In genomic region chr6:16712250-16712930, GRCh38 we compare ENCODE assay signal across 8 cellular contexts. TPM values are rescaled to one million over a fixed set of nuclear protein-coding genes. Genes with fewer than 3 reads are reported as not detected.
A peak's percentile ranks its signal among the peaks of the same experiment; 100 is the strongest.
DNase-seq lines count a peak whose midpoint lies in the region; ATAC-seq and TF ChIP-seq lines count a peak whose summit lies in the region.

No MANE protein-coding gene starts in this region.

- H3K4me3 Mint-ChIP-seq in osteocyte (ENCODE audit: unreplicated experiment), result peak overlapping the region; percentile 53

- H3K4me1 Mint-ChIP-seq in osteocyte (ENCODE audit: unreplicated experiment), result peaks cover 39% of the 10 kb centered on the region

- H3K36me3 ChIP-seq in HAP-1 (replicated peaks), result no peaks in the 10 kb centered on the region

- ATAC-seq in GM21825 (IDR thresholded peaks at IDR 0.05; ENCODE audit: unreplicated experiment), result peak; percentile 70

- H3K4me3 ChIP-seq in HAP-1, result no peak overlapping the region

- H3K9me3 Mint-ChIP-seq in osteocyte (ENCODE audit: unreplicated experiment), result no peaks in the 10 kb centered on the region

- no peaks in the 10 kb centered on the region for H3K27me3 ChIP-seq in HAP-1 (ENCODE audit: low read depth)

- H3K4me1 ChIP-seq in HAP-1, result peaks cover 5% of the 10 kb centered on the region

- TF ChIP-seq CTCF in GM13977 (IDR thresholded peaks at IDR 0.05; ENCODE audit: extremely low read depth, insufficient read depth, missing control alignments), result no peak
- TF ChIP-seq CTCF in osteocyte (IDR thresholded peaks at IDR 0.05), result no peak

- in situ Hi-C loops in GM13977 (cut with MboI; ENCODE audit: low pct_unique_long_range_greater_than_20kb, low sequenced_read_pairs, unreplicated experiment), result no loop called here
- in situ Hi-C loops in HAP-1 (cut with MboI; ENCODE audit: low sequenced_read_pairs), result no loop called here

- H3K27me3 Mint-ChIP-seq in osteocyte (ENCODE audit: unreplicated experiment), result no peaks in the 10 kb centered on the region

- H3K36me3 Mint-ChIP-seq in osteocyte (ENCODE audit: unreplicated experiment), result peaks cover 2% of the 10 kb centered on the region

- DNase-seq in GM13977 (ENCODE audit: low spot score) (peak; percentile 33), NOMO-1 treated with dmso at 0.1 percent for 144 hours (lab: John Stamatoyannopoulos, UW; ENCODE audit: unreplicated experiment) (peak; percentile 44), dermis blood vessel endothelial cell (peak; percentile 46), osteocyte (ENCODE audit: extremely low spot score, unreplicated experiment) (no peak), NCI-H2107 (lab: John Stamatoyannopoulos, UW) (no peak), HAP-1 (ENCODE audit: low spot score in 2 of 2) (no peak), glomerular visceral epithelial cell (ENCODE audit: extremely low spot score) (no peak)

- no peaks in the 10 kb centered on the region for H3K9me3 ChIP-seq in HAP-1

- H3K27ac Mint-ChIP-seq in osteocyte (ENCODE audit: unreplicated experiment), result peak overlapping the region; percentile 97

RNA-seq across cellular contexts. Expression of gene ATXN1, which starts 48.9 kb away (rescaled TPM):
- total RNA-seq in dermis blood vessel endothelial cell (14.3 and 15.3 TPM in 2 replicates), osteocyte (51.6 and 54.4 TPM in 2 replicates)

Comparison
In these comparisons a context has a peak if more than half of its experiments do, and no peak if none do; other contexts are left out.
1. DNase-seq: peak in GM13977 (single experiment), NOMO-1 treated with dmso at 0.1 percent for 144 hours (single experiment) and dermis blood vessel endothelial cell (single experiment); none in osteocyte (single experiment), NCI-H2107 (single experiment), HAP-1 (0 of 2) and glomerular visceral epithelial cell (single experiment).